Comparison of ENCODE assay signal across 19 cellular contexts in the genomic region with DNA sequence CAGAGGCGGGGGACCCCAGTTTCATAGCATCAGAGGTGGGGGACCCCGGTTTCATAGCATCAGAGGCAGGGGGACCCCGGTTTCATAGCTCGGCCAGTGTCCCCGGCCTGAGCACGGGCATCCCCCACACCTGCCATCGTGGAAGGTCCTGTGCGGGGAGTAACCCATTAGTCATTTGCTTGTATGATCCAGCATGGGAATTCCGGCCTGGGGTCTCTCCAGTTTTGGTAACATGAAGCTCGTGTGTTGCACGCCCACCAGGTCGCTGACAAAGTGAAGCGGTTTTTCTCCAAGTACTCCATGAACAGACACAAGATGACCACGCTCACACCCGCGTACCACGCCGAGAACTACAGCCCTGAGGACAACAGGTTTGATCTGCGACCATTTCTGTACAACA. TPM values are rescaled to one million over a fixed set of nuclear protein-coding genes. Genes with fewer than 3 reads are reported as not detected.
"Had no signal": no experiment of that assay in that cellular context is flagged by ENCODE, and none has a peak within 500 bp of the region (broad histone marks: within the 10 kb centered on the region; RNA-seq: fewer than 3 reads in every experiment).

No MANE protein-coding gene starts in this region.

- H3K4me1 ChIP-seq: esophagus squamous epithelium, upper lobe of right lung had no signal

- H3K4me3 ChIP-seq: cardiac muscle cell, esophagus squamous epithelium, lung, right atrium auricular region, SK-N-MC, upper lobe of right lung had no signal

- H3K27me3 ChIP-seq: cardiac muscle cell, esophagus squamous epithelium, right atrium auricular region, upper lobe of right lung had no signal

- ATAC-seq: effector memory CD8-positive, alpha-beta T cell; stimulated activated naive CD8-positive, alpha-beta T cell treated with anti-CD3 and anti-CD28 coated beads, Interleukin-15, amount 100 ng/mL, for 72 hours; upper lobe of right lung had no signal

- H3K27ac ChIP-seq: cardiac muscle cell, esophagus squamous epithelium, right atrium auricular region, SK-N-MC, upper lobe of right lung, WERI-Rb-1 had no signal

- DNase-seq: activated CD4-positive, alpha-beta T cell treated with anti-CD3 and anti-CD28 coated beads for 1 hour; activated CD4-positive, alpha-beta T cell treated with anti-CD3 and anti-CD28 coated beads, Interleukin-2, amount 50 U/mL, for 48 hours; effector memory CD8-positive, alpha-beta T cell; esophagus squamous epithelium; occipital lobe; small intestine; stimulated activated CD4-positive, alpha-beta T cell treated with anti-CD3 and anti-CD28 coated beads, Interleukin-4, amount 100 ng/mL, for 1 hour; stimulated activated naive CD8-positive, alpha-beta T cell treated with anti-CD3 and anti-CD28 coated beads, Interleukin-15, amount 100 ng/mL, for 72 hours; upper lobe of right lung; WERI-Rb-1 had no signal

- H3K9me3 ChIP-seq: esophagus squamous epithelium, right atrium auricular region, upper lobe of right lung had no signal

RNA-seq across cellular contexts. Expression of gene KRTAP5-7, which starts 29.0 kb away (rescaled TPM):
- total RNA-seq: cardiac muscle cell, dermis microvascular lymphatic vessel endothelial cell, occipital lobe, right atrium auricular region, temporal lobe had no signal
- polyA plus RNA-seq: cardiac muscle cell had no signal

RNA-seq across cellular contexts. Expression of gene KRTAP5-8, which starts 39.7 kb away (rescaled TPM):
- total RNA-seq: activated T-helper 1 cell treated with anti-CD3 and anti-CD28 coated beads, Interleukin-12 subunit alpha, Interleukin-12 subunit beta, Interleukin-2, Interleukin-4 antibody, amounts not matched to agents 30 ng/mL and 10 ng/mL and 1 ng/mL, durations not matched to agents 14 hours and 24 hours and 36 hours; cardiac muscle cell; dermis microvascular lymphatic vessel endothelial cell; right atrium auricular region; T-helper 2 cell treated with Interferon-gamma antibody and Interleukin-4, amounts not matched to agents 100 ng/mL and 5 ng/mL, for 36 hours; temporal lobe; upper lobe of right lung had no signal
- polyA plus RNA-seq: cardiac muscle cell, neural cell had no signal

RNA-seq across cellular contexts. Expression of gene KRTAP5-9, which starts 50.1 kb away (rescaled TPM):
- total RNA-seq: activated T-helper 1 cell treated with anti-CD3 and anti-CD28 coated beads, Interleukin-12 subunit alpha, Interleukin-12 subunit beta, Interleukin-2, Interleukin-4 antibody, amounts not matched to agents 30 ng/mL and 10 ng/mL and 1 ng/mL, durations not matched to agents 14 hours and 24 hours and 36 hours; dermis microvascular lymphatic vessel endothelial cell; esophagus squamous epithelium; occipital lobe; right atrium auricular region; temporal lobe; upper lobe of right lung had no signal
- polyA plus RNA-seq: cardiac muscle cell, neural cell had no signal
